1 cellular context compared by ENCODE assay signal in the genomic region with DNA sequence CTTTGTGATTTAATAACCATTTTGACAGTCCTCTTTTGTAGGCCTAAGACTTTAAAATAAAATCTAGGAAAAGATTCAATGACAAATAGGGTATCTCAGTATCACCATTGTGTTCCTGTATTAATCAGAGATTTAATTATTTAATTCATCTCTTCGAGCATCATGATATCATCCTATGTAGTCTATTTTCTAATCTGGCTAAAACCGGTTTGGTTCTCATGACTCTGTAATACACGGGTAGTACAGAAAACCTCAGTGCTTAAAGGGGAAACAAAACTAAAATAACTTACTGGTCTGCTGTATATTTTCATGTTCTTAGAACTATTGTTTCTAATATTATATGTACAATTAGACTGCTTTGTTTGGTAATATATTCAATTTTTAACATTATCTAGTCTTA.
TF ChIP-seq lines count a peak whose summit lies in the region.

No MANE protein-coding gene starts in this region.

TF ChIP-seq in neural cell, 6 proteins besides CTCF, POLR2A, EP300 and RAD21 (continued from another document):
- TF ChIP-seq EZH2 (IDR thresholded peaks at IDR 0.05; ENCODE audit: borderline replicate concordance, insufficient read depth, low read length, poor library complexity, severe bottlenecking) = no peak
- no peak for TF ChIP-seq MXI1 (conservative IDR thresholded peaks at IDR 0.05; ENCODE audit: poor library complexity, severe bottlenecking)
- TF ChIP-seq TAF1 (IDR thresholded peaks at IDR 0.05; ENCODE audit: low read depth) = no peak
- TF ChIP-seq POLR2AphosphoS5 (IDR thresholded peaks at IDR 0.05) = no peak
TF ChIP-seq in neural cell: peak in this region for 0.
